Comparison of ENCODE assay signal across 11 cellular contexts in genomic region chr1:175599212-175599681, GRCh38.
DNase-seq lines count a peak whose midpoint lies in the region; ATAC-seq and TF ChIP-seq lines count a peak whose summit lies in the region.
"Had no signal": no experiment of that assay in that cellular context is flagged by ENCODE, and none has a peak within 500 bp of the region (broad histone marks: within the 10 kb centered on the region; RNA-seq: fewer than 3 reads in every experiment).

No MANE protein-coding gene starts in this region.

- intact Hi-C loops in body of pancreas (cut with DNase I), result no loop called here

- no peaks in the 10 kb centered on the region for H3F3A ChIP-seq in neural progenitor cell (ENCODE audit: low read depth)

- peaks cover 16% of the 10 kb centered on the region for H3K4me1 Mint-ChIP-seq in neural progenitor cell

- H3K9me3 ChIP-seq in neural progenitor cell (ENCODE audit: low read depth) (no peaks in the 10 kb centered on the region), body of pancreas (no peaks in the 10 kb centered on the region)

- peak overlapping the region; percentile 58 for H2AFZ ChIP-seq in neural progenitor cell (replicated peaks)

- H3K36me3 ChIP-seq in neural progenitor cell, result no peaks in the 10 kb centered on the region
- H3K36me3 ChIP-seq in body of pancreas (replicated peaks in 1 of 2; ENCODE audit: insufficient read depth in 1 of 2, low read depth in 2 of 2), result no peaks in the 10 kb centered on the region

- H3K4me1 ChIP-seq in neural progenitor cell, result no peaks in the 10 kb centered on the region
- peaks cover 6% of the 10 kb centered on the region for H3K4me1 ChIP-seq in body of pancreas

- TF ChIP-seq CTCF in GM13976 (IDR thresholded peaks at IDR 0.05; ENCODE audit: borderline replicate concordance, control extremely low read depth, extremely low read depth, insufficient read depth, missing control alignments) (no peak), epithelial cell of proximal tubule (conservative IDR thresholded peaks at IDR 0.05; ENCODE audit: low read depth, low read length) (no peak), neural progenitor cell (IDR thresholded peaks at IDR 0.05) (no peak), body of pancreas (IDR thresholded peaks at IDR 0.05) (no peak)

- in situ Hi-C loops in GM13976 (cut with MboI; ENCODE audit: low sequenced_read_pairs, unreplicated experiment), result no loop called here

- TF ChIP-seq POLR2A in body of pancreas (IDR thresholded peaks at IDR 0.05), result no peak

- H3K79me2 ChIP-seq in neural progenitor cell (ENCODE audit: low read depth), result no peaks in the 10 kb centered on the region

- H4K20me1 ChIP-seq in neural progenitor cell (ENCODE audit: low read depth), result no peaks in the 10 kb centered on the region

- H3K4me3 ChIP-seq in epithelial cell of proximal tubule (ENCODE audit: low read depth, low read length) (peak overlapping the region; percentile 28), neural progenitor cell (peak overlapping the region; percentile 42), body of pancreas (no peak overlapping the region)
- H3K4me3 ChIP-seq: lung had no signal

- H3K9me3 Mint-ChIP-seq in neural progenitor cell, result no peaks in the 10 kb centered on the region
- H3K9me3 Mint-ChIP-seq: stimulated activated naive CD8-positive, alpha-beta T cell treated with anti-CD3 and anti-CD28 coated beads, Interleukin-15, Interleukin-2, amounts not matched to agents 100 ng/mL and 50 ng/mL, for 24 hours had no signal

- DNase-seq in GM13976 (ENCODE audit: low spot score) (peak; percentile 58), epithelial cell of proximal tubule (ENCODE audit: low read depth) (no peak), neural progenitor cell (ENCODE audit: low spot score) (peak; percentile 74), body of pancreas (no peak)
- no peak for DNase-seq in central memory CD4-positive, alpha-beta T cell
- DNase-seq in stimulated activated CD4-positive, alpha-beta T cell treated with anti-CD3 and anti-CD28 coated beads, Interleukin-2, amount 100 ng/mL, for 48 hours, result no peak
- DNase-seq: MM.1S had no signal

- H3K4me3 Mint-ChIP-seq in neural progenitor cell, result peak overlapping the region; percentile 82
- H3K4me3 Mint-ChIP-seq: stimulated activated naive CD8-positive, alpha-beta T cell treated with anti-CD3 and anti-CD28 coated beads, Interleukin-15, Interleukin-2, amounts not matched to agents 100 ng/mL and 50 ng/mL, for 24 hours had no signal

- H3K27ac Mint-ChIP-seq in neural progenitor cell, result peak overlapping the region; percentile 57
- H3K27ac Mint-ChIP-seq: stimulated activated naive CD8-positive, alpha-beta T cell treated with anti-CD3 and anti-CD28 coated beads, Interleukin-15, Interleukin-2, amounts not matched to agents 100 ng/mL and 50 ng/mL, for 24 hours had no signal

- H3K9ac ChIP-seq in neural progenitor cell, result no peak overlapping the region

- 18% methylated on average over 41 of the region's 42 CpGs; no CpG with 5 or more reads in 1 of the 2 donors for WGBS in body of pancreas, 2 donors

- ATAC-seq in HG03135 (IDR thresholded peaks at IDR 0.05; ENCODE audit: unreplicated experiment) (peak; percentile 35), GM18867 (IDR thresholded peaks at IDR 0.05; ENCODE audit: unreplicated experiment) (no peak), body of pancreas (no peak)

- H3K27ac ChIP-seq in neural progenitor cell, result no peak overlapping the region
- no peak overlapping the region for H3K27ac ChIP-seq in body of pancreas

- peak overlapping the region; percentile 75 for H3K4me2 ChIP-seq in neural progenitor cell

- no peaks in the 10 kb centered on the region for H3K36me3 Mint-ChIP-seq in neural progenitor cell

- H3K27me3 Mint-ChIP-seq in neural progenitor cell (ENCODE audit: insufficient read depth, low read depth), result peaks cover 11% of the 10 kb centered on the region

- H3K27me3 ChIP-seq in neural progenitor cell (peaks cover 42% of the 10 kb centered on the region), body of pancreas (no peaks in the 10 kb centered on the region)

Comparison
In these comparisons a context has a peak if more than half of its experiments do, and no peak if none do; other contexts are left out.
1. DNase-seq: peak in GM13976 (single experiment) and neural progenitor cell (single experiment); none in epithelial cell of proximal tubule (single experiment), central memory CD4-positive, alpha-beta T cell (single experiment), stimulated activated CD4-positive, alpha-beta T cell treated with anti-CD3 and anti-CD28 coated beads, Interleukin-2, amount 100 ng/mL, for 48 hours (0 of 2) and body of pancreas (0 of 4).
2. H3K4me3 ChIP-seq: peak in epithelial cell of proximal tubule (single experiment) and neural progenitor cell (single experiment); none in body of pancreas (0 of 2).